1 cellular context compared by ENCODE assay signal in the genomic region with DNA sequence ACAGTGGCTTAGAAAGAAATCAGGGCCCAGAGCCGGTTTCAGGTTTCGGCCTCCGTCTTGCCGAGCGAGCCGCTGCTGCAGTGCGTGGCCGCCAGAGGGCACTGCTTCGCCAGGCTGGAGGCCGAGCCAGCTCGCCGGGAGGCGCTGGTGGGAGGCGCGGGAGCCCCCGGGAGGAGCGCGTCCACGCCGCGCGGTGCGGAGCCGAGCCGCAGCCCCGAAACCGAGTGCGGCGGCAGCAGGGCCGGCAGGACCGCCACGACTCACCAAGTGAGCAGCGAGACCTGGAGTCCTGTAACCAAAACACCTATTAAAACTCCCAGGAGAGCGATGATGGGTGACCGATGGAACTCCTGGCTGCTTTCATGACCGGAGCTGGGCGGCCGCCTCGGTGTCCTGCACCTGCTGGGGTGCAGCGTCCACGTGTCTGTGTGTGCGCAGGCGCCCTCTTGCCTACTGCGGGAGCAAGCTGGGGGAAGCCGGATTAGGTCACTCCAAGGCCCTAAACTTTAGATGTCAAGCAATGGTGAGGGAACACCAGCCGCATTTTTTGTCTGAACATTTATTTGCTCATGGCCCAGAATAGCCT.
TF ChIP-seq lines count a peak whose summit lies in the region.

No MANE protein-coding gene starts in this region.

TF ChIP-seq in WTC11, 78 proteins besides CTCF, POLR2A, EP300 and RAD21 (continued from another document):
- TF ChIP-seq, protein P1, sequence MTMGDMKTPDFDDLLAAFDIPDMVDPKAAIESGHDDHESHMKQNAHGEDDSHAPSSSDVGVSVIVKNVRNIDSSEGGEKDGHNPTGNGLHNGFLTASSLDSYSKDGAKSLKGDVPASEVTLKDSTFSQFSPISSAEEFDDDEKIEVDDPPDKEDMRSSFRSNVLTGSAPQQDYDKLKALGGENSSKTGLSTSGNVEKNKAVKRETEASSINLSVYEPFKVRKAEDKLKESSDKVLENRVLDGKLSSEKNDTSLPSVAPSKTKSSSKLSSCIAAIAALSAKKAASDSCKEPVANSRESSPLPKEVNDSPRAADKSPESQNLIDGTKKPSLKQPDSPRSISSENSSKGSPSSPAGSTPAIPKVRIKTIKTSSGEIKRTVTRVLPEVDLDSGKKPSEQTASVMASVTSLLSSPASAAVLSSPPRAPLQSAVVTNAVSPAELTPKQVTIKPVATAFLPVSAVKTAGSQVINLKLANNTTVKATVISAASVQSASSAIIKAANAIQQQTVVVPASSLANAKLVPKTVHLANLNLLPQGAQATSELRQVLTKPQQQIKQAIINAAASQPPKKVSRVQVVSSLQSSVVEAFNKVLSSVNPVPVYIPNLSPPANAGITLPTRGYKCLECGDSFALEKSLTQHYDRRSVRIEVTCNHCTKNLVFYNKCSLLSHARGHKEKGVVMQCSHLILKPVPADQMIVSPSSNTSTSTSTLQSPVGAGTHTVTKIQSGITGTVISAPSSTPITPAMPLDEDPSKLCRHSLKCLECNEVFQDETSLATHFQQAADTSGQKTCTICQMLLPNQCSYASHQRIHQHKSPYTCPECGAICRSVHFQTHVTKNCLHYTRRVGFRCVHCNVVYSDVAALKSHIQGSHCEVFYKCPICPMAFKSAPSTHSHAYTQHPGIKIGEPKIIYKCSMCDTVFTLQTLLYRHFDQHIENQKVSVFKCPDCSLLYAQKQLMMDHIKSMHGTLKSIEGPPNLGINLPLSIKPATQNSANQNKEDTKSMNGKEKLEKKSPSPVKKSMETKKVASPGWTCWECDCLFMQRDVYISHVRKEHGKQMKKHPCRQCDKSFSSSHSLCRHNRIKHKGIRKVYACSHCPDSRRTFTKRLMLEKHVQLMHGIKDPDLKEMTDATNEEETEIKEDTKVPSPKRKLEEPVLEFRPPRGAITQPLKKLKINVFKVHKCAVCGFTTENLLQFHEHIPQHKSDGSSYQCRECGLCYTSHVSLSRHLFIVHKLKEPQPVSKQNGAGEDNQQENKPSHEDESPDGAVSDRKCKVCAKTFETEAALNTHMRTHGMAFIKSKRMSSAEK (CRISPR knock-in tag; IDR thresholded peaks at IDR 0.05; ENCODE audit: borderline replicate concordance) = no peak
- TF ChIP-seq FOXK1 (CRISPR knock-in tag; IDR thresholded peaks at IDR 0.05) = 0 out of 2 replicates have a peak, but pooled peaks have one; percentile 40
- TF ChIP-seq KAT7 (CRISPR knock-in tag; IDR thresholded peaks at IDR 0.05; ENCODE audit: borderline replicate concordance) = no peak
- no peak for TF ChIP-seq ZNF396 (CRISPR knock-in tag; IDR thresholded peaks at IDR 0.05; ENCODE audit: borderline replicate concordance)
- TF ChIP-seq SMAD3 (CRISPR knock-in tag; IDR thresholded peaks at IDR 0.05; ENCODE audit: borderline replicate concordance) = peak; percentile 28
- TF ChIP-seq PRRX2 (CRISPR knock-in tag; IDR thresholded peaks at IDR 0.05) = no peak
- TF ChIP-seq, protein P2, sequence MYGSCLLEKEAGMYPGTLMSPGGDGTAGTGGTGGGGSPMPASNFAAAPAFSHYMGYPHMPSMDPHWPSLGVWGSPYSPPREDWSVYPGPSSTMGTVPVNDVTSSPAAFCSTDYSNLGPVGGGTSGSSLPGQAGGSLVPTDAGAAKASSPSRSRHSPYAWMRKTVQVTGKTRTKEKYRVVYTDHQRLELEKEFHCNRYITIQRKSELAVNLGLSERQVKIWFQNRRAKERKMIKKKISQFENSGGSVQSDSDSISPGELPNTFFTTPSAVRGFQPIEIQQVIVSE (CRISPR knock-in tag; IDR thresholded peaks at IDR 0.05; ENCODE audit: borderline replicate concordance) = no peak
- TF ChIP-seq, protein P3, sequence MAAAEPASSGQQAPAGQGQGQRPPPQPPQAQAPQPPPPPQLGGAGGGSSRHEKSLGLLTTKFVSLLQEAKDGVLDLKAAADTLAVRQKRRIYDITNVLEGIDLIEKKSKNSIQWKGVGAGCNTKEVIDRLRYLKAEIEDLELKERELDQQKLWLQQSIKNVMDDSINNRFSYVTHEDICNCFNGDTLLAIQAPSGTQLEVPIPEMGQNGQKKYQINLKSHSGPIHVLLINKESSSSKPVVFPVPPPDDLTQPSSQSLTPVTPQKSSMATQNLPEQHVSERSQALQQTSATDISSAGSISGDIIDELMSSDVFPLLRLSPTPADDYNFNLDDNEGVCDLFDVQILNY (CRISPR knock-in tag; IDR thresholded peaks at IDR 0.05) = no peak
- TF ChIP-seq ETV6 (CRISPR knock-in tag; IDR thresholded peaks at IDR 0.05) = 0 out of 2 replicates have a peak, but pooled peaks have one; percentile 53
- no peak for TF ChIP-seq JAZF1 (CRISPR knock-in tag; IDR thresholded peaks at IDR 0.05)
- TF ChIP-seq, protein P4, sequence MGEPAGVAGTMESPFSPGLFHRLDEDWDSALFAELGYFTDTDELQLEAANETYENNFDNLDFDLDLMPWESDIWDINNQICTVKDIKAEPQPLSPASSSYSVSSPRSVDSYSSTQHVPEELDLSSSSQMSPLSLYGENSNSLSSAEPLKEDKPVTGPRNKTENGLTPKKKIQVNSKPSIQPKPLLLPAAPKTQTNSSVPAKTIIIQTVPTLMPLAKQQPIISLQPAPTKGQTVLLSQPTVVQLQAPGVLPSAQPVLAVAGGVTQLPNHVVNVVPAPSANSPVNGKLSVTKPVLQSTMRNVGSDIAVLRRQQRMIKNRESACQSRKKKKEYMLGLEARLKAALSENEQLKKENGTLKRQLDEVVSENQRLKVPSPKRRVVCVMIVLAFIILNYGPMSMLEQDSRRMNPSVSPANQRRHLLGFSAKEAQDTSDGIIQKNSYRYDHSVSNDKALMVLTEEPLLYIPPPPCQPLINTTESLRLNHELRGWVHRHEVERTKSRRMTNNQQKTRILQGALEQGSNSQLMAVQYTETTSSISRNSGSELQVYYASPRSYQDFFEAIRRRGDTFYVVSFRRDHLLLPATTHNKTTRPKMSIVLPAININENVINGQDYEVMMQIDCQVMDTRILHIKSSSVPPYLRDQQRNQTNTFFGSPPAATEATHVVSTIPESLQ (CRISPR knock-in tag; IDR thresholded peaks at IDR 0.05) = no peak
- no peak for TF ChIP-seq ATF1 (CRISPR knock-in tag; IDR thresholded peaks at IDR 0.05)
- no peak for TF ChIP-seq TEAD1 (CRISPR knock-in tag; IDR thresholded peaks at IDR 0.05)
- TF ChIP-seq, protein P5, sequence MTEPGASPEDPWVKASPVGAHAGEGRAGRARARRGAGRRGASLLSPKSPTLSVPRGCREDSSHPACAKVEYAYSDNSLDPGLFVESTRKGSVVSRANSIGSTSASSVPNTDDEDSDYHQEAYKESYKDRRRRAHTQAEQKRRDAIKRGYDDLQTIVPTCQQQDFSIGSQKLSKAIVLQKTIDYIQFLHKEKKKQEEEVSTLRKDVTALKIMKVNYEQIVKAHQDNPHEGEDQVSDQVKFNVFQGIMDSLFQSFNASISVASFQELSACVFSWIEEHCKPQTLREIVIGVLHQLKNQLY (CRISPR knock-in tag; IDR thresholded peaks at IDR 0.05) = peak; percentile 61; the same call in 1 of the 2 replicates
- TF ChIP-seq SMAD4 (CRISPR knock-in tag; IDR thresholded peaks at IDR 0.05) = no peak
- no peak for TF ChIP-seq NR2C2 (CRISPR knock-in tag; IDR thresholded peaks at IDR 0.05)
